14 cellular contexts compared by ENCODE assay signal in the genomic region with DNA sequence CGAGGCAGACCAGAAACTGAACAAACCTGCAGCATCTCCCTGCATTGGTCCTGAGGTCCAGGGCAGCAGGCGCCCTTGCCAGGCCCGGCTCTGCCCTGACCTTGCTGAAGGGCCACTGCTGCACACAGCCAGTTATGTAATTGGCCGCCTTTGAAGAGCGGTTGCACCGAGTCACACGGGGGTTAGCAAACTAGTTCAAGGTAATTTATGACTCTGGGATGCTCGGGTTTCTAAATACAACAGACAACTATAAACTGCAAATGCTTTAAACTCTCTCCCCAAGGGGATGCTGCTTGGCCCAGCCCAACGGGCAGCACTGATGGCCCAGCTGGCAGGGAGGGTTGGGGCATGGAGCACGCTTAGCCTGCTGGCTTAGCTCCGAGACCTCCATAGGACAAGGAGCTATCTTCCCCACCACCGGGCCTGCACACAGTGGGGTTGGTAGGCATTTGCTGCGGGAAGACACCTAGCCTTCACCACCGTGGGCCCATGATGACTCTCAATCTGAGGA.
"Had no signal": no experiment of that assay in that cellular context is flagged by ENCODE, and none has a peak within 500 bp of the region (broad histone marks: within the 10 kb centered on the region; RNA-seq: fewer than 3 reads in every experiment).

No MANE protein-coding gene starts in this region.

- H3K27me3 ChIP-seq: vagina had no signal

- H3K9me3 ChIP-seq: vagina had no signal

- H3K4me3 ChIP-seq: vagina had no signal

- DNase-seq: activated CD4-positive, alpha-beta T cell treated with anti-CD3 and anti-CD28 coated beads for 1 hour; activated CD4-positive, alpha-beta T cell treated with anti-CD3 and anti-CD28 coated beads, Interleukin-2, amount 50 U/mL, for 48 hours; activated naive CD4-positive, alpha-beta T cell treated with Interleukin-2 at 50 U/mL for 16 hours; central memory CD4-positive, alpha-beta T cell; effector memory CD8-positive, alpha-beta T cell; hippocampal formation; kidney glomerular epithelial cell; natural killer cell; occipital lobe; stimulated activated CD4-positive, alpha-beta T cell treated with anti-CD3 and anti-CD28 coated beads, Interleukin-4, amount 100 ng/mL, for 4 hours; stimulated activated naive CD8-positive, alpha-beta T cell treated with anti-CD3 and anti-CD28 coated beads, Interleukin-15, amount 100 ng/mL, for 72 hours; T-helper 9 cell had no signal

- H3K36me3 ChIP-seq: vagina had no signal

- H3K36me3 Mint-ChIP-seq: natural killer cell had no signal

- ATAC-seq: effector memory CD8-positive, alpha-beta T cell; natural killer cell; stimulated activated naive CD8-positive, alpha-beta T cell treated with anti-CD3 and anti-CD28 coated beads, Interleukin-15, amount 100 ng/mL, for 72 hours had no signal

- H3K4me1 Mint-ChIP-seq: natural killer cell had no signal

- H3K4me3 Mint-ChIP-seq: activated T-helper 1 cell treated with anti-CD3 and anti-CD28 coated beads, Interleukin-12 subunit alpha, Interleukin-12 subunit beta, Interleukin-2, Interleukin-4 antibody, amounts not matched to agents 30 ng/mL and 10 ng/mL and 1 ng/mL, durations not matched to agents 14 hours and 24 hours and 36 hours; effector memory CD8-positive, alpha-beta T cell; natural killer cell; stimulated activated naive CD8-positive, alpha-beta T cell treated with anti-CD3 and anti-CD28 coated beads, Interleukin-15, amount 100 ng/mL, for 72 hours had no signal

- H3K27ac Mint-ChIP-seq: activated T-helper 1 cell treated with anti-CD3 and anti-CD28 coated beads, Interleukin-12 subunit alpha, Interleukin-12 subunit beta, Interleukin-2, Interleukin-4 antibody, amounts not matched to agents 30 ng/mL and 10 ng/mL and 1 ng/mL, durations not matched to agents 14 hours and 24 hours and 36 hours; effector memory CD8-positive, alpha-beta T cell; natural killer cell had no signal

- H3K9me3 Mint-ChIP-seq: activated T-helper 1 cell treated with anti-CD3 and anti-CD28 coated beads, Interleukin-12 subunit alpha, Interleukin-12 subunit beta, Interleukin-2, Interleukin-4 antibody, amounts not matched to agents 30 ng/mL and 10 ng/mL and 1 ng/mL, durations not matched to agents 14 hours and 24 hours and 36 hours; effector memory CD8-positive, alpha-beta T cell; natural killer cell; stimulated activated naive CD8-positive, alpha-beta T cell treated with anti-CD3 and anti-CD28 coated beads, Interleukin-15, amount 100 ng/mL, for 72 hours had no signal

- H3K4me1 ChIP-seq: vagina had no signal

- H3K27ac ChIP-seq: vagina had no signal
